Comparison of ENCODE assay signal across 14 cellular contexts in genomic region chrX:18961686-18962085, GRCh38. TPM values are rescaled to one million over a fixed set of nuclear protein-coding genes. Genes with fewer than 3 reads are reported as not detected.
DNase-seq lines count a peak whose midpoint lies in the region; ATAC-seq and TF ChIP-seq lines count a peak whose summit lies in the region.
"Had no signal": no experiment of that assay in that cellular context is flagged by ENCODE, and none has a peak within 500 bp of the region (broad histone marks: within the 10 kb centered on the region; RNA-seq: fewer than 3 reads in every experiment).

No MANE protein-coding gene starts in this region.

- ATAC-seq in activated CD4-positive, alpha-beta T cell treated with anti-CD3 and anti-CD28 coated beads for 36 hours = peak; percentile 66
- ATAC-seq in stimulated activated effector memory CD8-positive, alpha-beta T cell treated with anti-CD3 and anti-CD28 coated beads, Interleukin-12 subunit alpha, Interleukin-12 subunit beta, amount 100 ng/mL, for 72 hours = peak; percentile 72
- ATAC-seq: activated naive CD8-positive, alpha-beta T cell treated with anti-CD3 and anti-CD28 coated beads, Interleukin-2, amount 50 U/mL, for 24 hours; foreskin keratinocyte; WTC11 had no signal

- no peak overlapping the region for H2AK5ac ChIP-seq in H9 (ENCODE audit: insufficient read length, low read length)

- H3T11ph ChIP-seq in H9 (ENCODE audit: low read length) = no peak overlapping the region

- no peaks in the 10 kb centered on the region for H3K79me1 ChIP-seq in H9 (ENCODE audit: insufficient read depth, low read depth, low read length, poor library complexity, severe bottlenecking)

- POLR2A ChIA-PET in activated CD4-positive, alpha-beta T cell treated with anti-CD3 and anti-CD28 coated beads for 36 hours (lab: Charles Lee) = no interaction called here

- H4K5ac ChIP-seq in H9 (ENCODE audit: insufficient read length, low read depth, low read length) = no peak overlapping the region

- WGBS in H9 (ENCODE audit: extremely low coverage, insufficient read length, low lambda C conversion rate) = no CpG with 5 or more reads among the region's 2 CpGs

- H3K4me2 ChIP-seq in H9 (ENCODE audit: insufficient read depth, insufficient read length, low read length) = no peak overlapping the region

- no peaks in the 10 kb centered on the region for H3K79me2 ChIP-seq in H9 (ENCODE audit: insufficient read depth, low read length)

- no peak overlapping the region for H2AFZ ChIP-seq in H9 (ENCODE audit: low read length)

- H2BK15ac ChIP-seq in H9 (ENCODE audit: low read depth, low read length) = no peak overlapping the region

- H3K14ac ChIP-seq in H9 (ENCODE audit: insufficient read depth, low read length) = no peak overlapping the region

- TF ChIP-seq CTCF in choroid plexus epithelial cell (conservative IDR thresholded peaks at IDR 0.05; ENCODE audit: low read depth, low read length) = no peak
- TF ChIP-seq CTCF in H9 (conservative IDR thresholded peaks at IDR 0.05) = no peak

- H3K27ac ChIP-seq in caudate nucleus (ENCODE audit: low read depth, low read length) = no peak overlapping the region
- H3K27ac ChIP-seq in H9 (ENCODE audit: insufficient read length, low read depth, low read length) = no peak overlapping the region
- H3K27ac ChIP-seq: foreskin keratinocyte had no signal

- no peak overlapping the region for H2BK5ac ChIP-seq in H9 (ENCODE audit: insufficient read length, low read length)

- no peak overlapping the region for H3K9ac ChIP-seq in H9 (ENCODE audit: extremely low read depth, insufficient read length, low read length)

- no peak overlapping the region for H3K4me3 Mint-ChIP-seq in activated CD4-positive, alpha-beta T cell treated with anti-CD3 and anti-CD28 coated beads for 36 hours
- H3K4me3 Mint-ChIP-seq in stimulated activated effector memory CD8-positive, alpha-beta T cell treated with anti-CD3 and anti-CD28 coated beads, Interleukin-12 subunit alpha, Interleukin-12 subunit beta, amount 100 ng/mL, for 72 hours = no peak overlapping the region
- H3K4me3 Mint-ChIP-seq in H9 = no peak overlapping the region
- H3K4me3 Mint-ChIP-seq: activated naive CD8-positive, alpha-beta T cell treated with anti-CD3 and anti-CD28 coated beads, Interleukin-2, amount 50 U/mL, for 24 hours; WTC11 had no signal

- no peak overlapping the region for H2BK20ac ChIP-seq in H9 (ENCODE audit: low read depth, low read length, poor library complexity, severe bottlenecking)

- H3K4ac ChIP-seq in H9 (ENCODE audit: low read depth, low read length) = no peak overlapping the region

- no peak overlapping the region for H2BK12ac ChIP-seq in H9 (ENCODE audit: insufficient read length, low read depth, low read length)

- no peaks in the 10 kb centered on the region for H3K23me2 ChIP-seq in H9 (ENCODE audit: insufficient read length, low read depth, low read length, poor library complexity, severe bottlenecking)

- H3K36me3 Mint-ChIP-seq in activated CD4-positive, alpha-beta T cell treated with anti-CD3 and anti-CD28 coated beads for 36 hours (ENCODE audit: low read depth) = no peaks in the 10 kb centered on the region
- no peaks in the 10 kb centered on the region for H3K36me3 Mint-ChIP-seq in stimulated activated effector memory CD8-positive, alpha-beta T cell treated with anti-CD3 and anti-CD28 coated beads, Interleukin-12 subunit alpha, Interleukin-12 subunit beta, amount 100 ng/mL, for 72 hours
- peaks cover 0 to 13% (median 3%) of the 10 kb centered on the region in 3 experiments; a peak in 3 of 7 replicates for H3K36me3 Mint-ChIP-seq in H9 (ENCODE audit: insufficient read depth in 1 of 3, low read depth in 3 of 3)
- H3K36me3 Mint-ChIP-seq: WTC11 had no signal

- peaks cover 13% of the 10 kb centered on the region for H3K9me3 ChIP-seq in H9 (ENCODE audit: control insufficient read depth, low read depth, low read length)
- H3K9me3 ChIP-seq: Caco-2 had no signal

- no peak overlapping the region for H3K4me3 ChIP-seq in choroid plexus epithelial cell (ENCODE audit: low read depth, low read length)
- H3K4me3 ChIP-seq: lung had no signal

- DNase-seq in activated CD4-positive, alpha-beta T cell treated with anti-CD3 and anti-CD28 coated beads for 36 hours = no peak
- DNase-seq in activated CD4-positive, alpha-beta T cell treated with anti-CD3 and anti-CD28 coated beads, Interleukin-2, amount 50 U/mL, for 4 hours = no peak
- peak; percentile 1 for DNase-seq in NCI-H226
- DNase-seq in choroid plexus epithelial cell (ENCODE audit: low read depth) = peak; percentile 67
- no peak for DNase-seq in stimulated activated effector memory CD8-positive, alpha-beta T cell treated with anti-CD3 and anti-CD28 coated beads, Interleukin-12 subunit alpha, Interleukin-12 subunit beta, amount 100 ng/mL, for 72 hours (ENCODE audit: low spot score in 2 of 2)
- no peak for DNase-seq in caudate nucleus (lab: John Stamatoyannopoulos, UW)
- no peak for DNase-seq in H4 (ENCODE audit: low spot score)
- DNase-seq in H9 = no peak
- DNase-seq: activated naive CD8-positive, alpha-beta T cell treated with anti-CD3 and anti-CD28 coated beads, Interleukin-2, amount 50 U/mL, for 24 hours; Caco-2; foreskin keratinocyte; NK-92 treated with Interleukin-12 subunit alpha and Interleukin-12 subunit beta, amount 100 ng/mL, for 24 hours had no signal

- no peaks in the 10 kb centered on the region for H3K27me3 Mint-ChIP-seq in activated CD4-positive, alpha-beta T cell treated with anti-CD3 and anti-CD28 coated beads for 36 hours
- no peaks in the 10 kb centered on the region; the same call in 1 of the 2 replicates for H3K27me3 Mint-ChIP-seq in H9 (ENCODE audit: low read depth)
- H3K27me3 Mint-ChIP-seq: activated naive CD8-positive, alpha-beta T cell treated with anti-CD3 and anti-CD28 coated beads, Interleukin-2, amount 50 U/mL, for 24 hours had no signal

- H3K4me1 Mint-ChIP-seq in activated CD4-positive, alpha-beta T cell treated with anti-CD3 and anti-CD28 coated beads for 36 hours = peaks cover 14% of the 10 kb centered on the region
- H3K4me1 Mint-ChIP-seq in stimulated activated effector memory CD8-positive, alpha-beta T cell treated with anti-CD3 and anti-CD28 coated beads, Interleukin-12 subunit alpha, Interleukin-12 subunit beta, amount 100 ng/mL, for 72 hours = peaks cover 26% of the 10 kb centered on the region
- peaks cover 6 to 7% of the 10 kb centered on the region in 2 experiments for H3K4me1 Mint-ChIP-seq in H9

- no peaks in the 10 kb centered on the region for H3K4me1 ChIP-seq in H9 (ENCODE audit: insufficient read depth, low read length)
- H3K4me1 ChIP-seq: Caco-2 had no signal

- intact Hi-C loops in activated CD4-positive, alpha-beta T cell treated with anti-CD3 and anti-CD28 coated beads for 36 hours (cut with DNase I, micrococcal nuclease) = no loop called here

- CTCF ChIA-PET in activated CD4-positive, alpha-beta T cell treated with anti-CD3 and anti-CD28 coated beads for 36 hours (lab: Charles Lee) = interaction anchor here (0.6 kb wide), 1 partner anchor 32 kb away, joined by 3 read pairs; no protein-coding TSS in a partner anchor

- H2BK120ac ChIP-seq in H9 (ENCODE audit: low read depth, low read length, poor library complexity, severe bottlenecking) = no peak overlapping the region

- H3K23ac ChIP-seq in H9 (ENCODE audit: insufficient read length, low read depth, low read length) = no peak overlapping the region

- H4K8ac ChIP-seq in H9 (replicated peaks; ENCODE audit: insufficient read length, low read depth, low read length) = no peak overlapping the region

- H4K91ac ChIP-seq in H9 (ENCODE audit: insufficient read length, low read depth, low read length) = no peak overlapping the region

- H3K9me3 Mint-ChIP-seq in activated CD4-positive, alpha-beta T cell treated with anti-CD3 and anti-CD28 coated beads for 36 hours (ENCODE audit: low read depth) = no peaks in the 10 kb centered on the region
- no peaks in the 10 kb centered on the region for H3K9me3 Mint-ChIP-seq in stimulated activated effector memory CD8-positive, alpha-beta T cell treated with anti-CD3 and anti-CD28 coated beads, Interleukin-12 subunit alpha, Interleukin-12 subunit beta, amount 100 ng/mL, for 72 hours
- peaks cover 72 to 74% of the 10 kb centered on the region in 2 experiments for H3K9me3 Mint-ChIP-seq in H9
- H3K9me3 Mint-ChIP-seq: activated naive CD8-positive, alpha-beta T cell treated with anti-CD3 and anti-CD28 coated beads, Interleukin-2, amount 50 U/mL, for 24 hours; WTC11 had no signal

- H3K56ac ChIP-seq in H9 (ENCODE audit: insufficient read length, low read depth, low read length) = no peak overlapping the region

- H3K18ac ChIP-seq in H9 (ENCODE audit: insufficient read length, low read depth, low read length) = no peak overlapping the region

- H3K27me3 ChIP-seq in H9 (ENCODE audit: insufficient read depth, low read length) = no peaks in the 10 kb centered on the region
- H3K27me3 ChIP-seq: foreskin keratinocyte had no signal

- no peaks in the 10 kb centered on the region for H4K20me1 ChIP-seq in H9 (ENCODE audit: control insufficient read depth, insufficient read depth, insufficient read length)

- no peak overlapping the region for H3K27ac Mint-ChIP-seq in activated CD4-positive, alpha-beta T cell treated with anti-CD3 and anti-CD28 coated beads for 36 hours
- H3K27ac Mint-ChIP-seq in stimulated activated effector memory CD8-positive, alpha-beta T cell treated with anti-CD3 and anti-CD28 coated beads, Interleukin-12 subunit alpha, Interleukin-12 subunit beta, amount 100 ng/mL, for 72 hours = no peak overlapping the region
- no peak overlapping the region for H3K27ac Mint-ChIP-seq in H9
- H3K27ac Mint-ChIP-seq: activated naive CD8-positive, alpha-beta T cell treated with anti-CD3 and anti-CD28 coated beads, Interleukin-2, amount 50 U/mL, for 24 hours; WTC11 had no signal

RNA-seq across cellular contexts. Expression of gene PHKA2, which starts 22.2 kb away (rescaled TPM):
- 10 to 100 TPM; 22.0 to 24.5 TPM for total RNA-seq in activated CD4-positive, alpha-beta T cell treated with anti-CD3 and anti-CD28 coated beads for 36 hours
- total RNA-seq in H4 (2014; rRNA removed; shearing (Covaris generic)) = 5.2 TPM in 2 replicates
- 22.0 and 24.2 TPM in 2 replicates for total RNA-seq in H9 (2021)

Comparison
In these comparisons a context has a peak if more than half of its experiments do, and no peak if none do; other contexts are left out.
1. DNase-seq: peak in NCI-H226 (single experiment) and choroid plexus epithelial cell (single experiment); none in activated CD4-positive, alpha-beta T cell treated with anti-CD3 and anti-CD28 coated beads for 36 hours (single experiment), activated CD4-positive, alpha-beta T cell treated with anti-CD3 and anti-CD28 coated beads, Interleukin-2, amount 50 U/mL, for 4 hours (0 of 2), stimulated activated effector memory CD8-positive, alpha-beta T cell treated with anti-CD3 and anti-CD28 coated beads, Interleukin-12 subunit alpha, Interleukin-12 subunit beta, amount 100 ng/mL, for 72 hours (0 of 2), caudate nucleus (0 of 61), H4 (single experiment) and H9 (single experiment).